In the genomic region with DNA sequence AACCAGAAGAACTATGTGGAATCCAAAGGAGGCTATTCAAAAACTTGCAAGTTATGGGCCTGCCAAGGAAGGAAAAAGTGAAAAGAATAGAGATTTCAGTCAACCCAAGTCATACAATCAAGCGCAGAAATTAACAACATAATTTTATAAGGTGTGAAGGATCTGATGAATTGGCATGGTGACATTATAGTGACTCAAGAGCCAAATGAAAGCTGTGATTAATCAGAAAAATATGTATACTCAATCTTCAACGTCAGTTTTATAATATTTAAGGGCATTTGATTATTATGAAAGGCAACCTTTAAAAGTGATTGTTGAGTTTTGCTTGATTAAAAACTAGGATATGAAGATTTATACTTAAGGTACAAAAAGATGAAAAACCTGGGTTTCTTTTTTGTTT, we compare ENCODE assay signal across 16 cellular contexts. TPM values are rescaled to one million over a fixed set of nuclear protein-coding genes. Genes with fewer than 3 reads are reported as not detected.
A peak's percentile ranks its signal among the peaks of the same experiment; 100 is the strongest.
DNase-seq lines count a peak whose midpoint lies in the region; ATAC-seq and TF ChIP-seq lines count a peak whose summit lies in the region.
"Had no signal": no experiment of that assay in that cellular context is flagged by ENCODE, and none has a peak within 500 bp of the region (broad histone marks: within the 10 kb centered on the region; RNA-seq: fewer than 3 reads in every experiment).

No MANE protein-coding gene starts in this region.

- intact Hi-C loops in activated CD8-positive, alpha-beta T cell treated with anti-CD3 and anti-CD28 coated beads for 36 hours (cut with micrococcal nuclease): no loop called here

- peak overlapping the region; percentile 49 for H3K4me3 Mint-ChIP-seq in stimulated activated naive CD8-positive, alpha-beta T cell treated with anti-CD3 and anti-CD28 coated beads, Interleukin-15, Interleukin-2, amounts not matched to agents 100 ng/mL and 50 ng/mL, for 24 hours
- no peak overlapping the region for H3K4me3 Mint-ChIP-seq in activated CD8-positive, alpha-beta T cell treated with anti-CD3 and anti-CD28 coated beads for 36 hours
- H3K4me3 Mint-ChIP-seq: stimulated activated naive B cell treated with anti-CD40 and anti-IgM and Interleukin-4, amounts not matched to agents 10 μg/mL and 1 μg/mL and 100 μg/mL, for 72 hours had no signal

- no peak for TF ChIP-seq CTCF in activated CD8-positive, alpha-beta T cell treated with anti-CD3 and anti-CD28 coated beads for 36 hours (IDR thresholded peaks at IDR 0.05)
- TF ChIP-seq CTCF in gastroesophageal sphincter (IDR thresholded peaks at IDR 0.05) (no peak), GM10266 (IDR thresholded peaks at IDR 0.05; ENCODE audit: control insufficient read depth, insufficient read depth, low read depth, missing control alignments) (no peak)

- no peaks in the 10 kb centered on the region for H3K27me3 Mint-ChIP-seq in stimulated activated naive CD8-positive, alpha-beta T cell treated with anti-CD3 and anti-CD28 coated beads, Interleukin-15, Interleukin-2, amounts not matched to agents 100 ng/mL and 50 ng/mL, for 24 hours
- H3K27me3 Mint-ChIP-seq in activated CD8-positive, alpha-beta T cell treated with anti-CD3 and anti-CD28 coated beads for 36 hours: no peaks in the 10 kb centered on the region

- no peaks in the 10 kb centered on the region for H3K9me3 Mint-ChIP-seq in stimulated activated naive CD8-positive, alpha-beta T cell treated with anti-CD3 and anti-CD28 coated beads, Interleukin-15, Interleukin-2, amounts not matched to agents 100 ng/mL and 50 ng/mL, for 24 hours
- no peaks in the 10 kb centered on the region for H3K9me3 Mint-ChIP-seq in activated CD8-positive, alpha-beta T cell treated with anti-CD3 and anti-CD28 coated beads for 36 hours
- H3K9me3 Mint-ChIP-seq: stimulated activated naive B cell treated with anti-CD40 and anti-IgM and Interleukin-4, amounts not matched to agents 10 μg/mL and 1 μg/mL and 100 μg/mL, for 72 hours had no signal

- CTCF ChIA-PET in activated CD8-positive, alpha-beta T cell treated with anti-CD3 and anti-CD28 coated beads for 36 hours (lab: Charles Lee): interaction anchor here (1.0 to 3.7 kb wide), 6 partner anchors 12 to 56 kb away, joined by 3 to 24 read pairs (median 7); no protein-coding TSS in a partner anchor

- H3K36me3 Mint-ChIP-seq in stimulated activated naive CD8-positive, alpha-beta T cell treated with anti-CD3 and anti-CD28 coated beads, Interleukin-15, Interleukin-2, amounts not matched to agents 100 ng/mL and 50 ng/mL, for 24 hours (ENCODE audit: low read depth): no peaks in the 10 kb centered on the region
- H3K36me3 Mint-ChIP-seq in activated CD8-positive, alpha-beta T cell treated with anti-CD3 and anti-CD28 coated beads for 36 hours (ENCODE audit: low read depth): no peaks in the 10 kb centered on the region
- H3K36me3 Mint-ChIP-seq: stimulated activated naive B cell treated with anti-CD40 and anti-IgM and Interleukin-4, amounts not matched to agents 10 μg/mL and 1 μg/mL and 100 μg/mL, for 72 hours had no signal

- peak overlapping the region in 3 of 4 donors; percentile 75 to 87 (median 77) for H3K27ac ChIP-seq in gastroesophageal sphincter
- H3K27ac ChIP-seq: KMS-11, parathyroid adenoma had no signal

- TF ChIP-seq POLR2A in gastroesophageal sphincter (IDR thresholded peaks at IDR 0.05): no peak

- POLR2A ChIA-PET in activated CD8-positive, alpha-beta T cell treated with anti-CD3 and anti-CD28 coated beads for 36 hours (lab: Charles Lee): interaction anchor here (1.0 kb wide), 1 partner anchor 98 kb away, joined by 3 read pairs; no protein-coding TSS in a partner anchor

- peaks cover 46% of the 10 kb centered on the region for H3K4me1 Mint-ChIP-seq in stimulated activated naive CD8-positive, alpha-beta T cell treated with anti-CD3 and anti-CD28 coated beads, Interleukin-15, Interleukin-2, amounts not matched to agents 100 ng/mL and 50 ng/mL, for 24 hours (ENCODE audit: low read depth)
- H3K4me1 Mint-ChIP-seq in activated CD8-positive, alpha-beta T cell treated with anti-CD3 and anti-CD28 coated beads for 36 hours (ENCODE audit: low read depth): peaks cover 34% of the 10 kb centered on the region

- no peak overlapping the region for H3K4me3 ChIP-seq in gastroesophageal sphincter
- H3K4me3 ChIP-seq: lung had no signal

- 51 to 57% methylated on average over 2 of the region's 2 CpGs for WGBS in gastroesophageal sphincter (ENCODE audit: low coverage in 1 of 2), 2 donors

- H3K9me3 ChIP-seq in gastroesophageal sphincter: no peaks in the 10 kb centered on the region

- no peaks in the 10 kb centered on the region for H3K36me3 ChIP-seq in gastroesophageal sphincter

- TF ChIP-seq EP300 in gastroesophageal sphincter (IDR thresholded peaks at IDR 0.05): no peak

- H3K4me1 ChIP-seq in gastroesophageal sphincter: peaks cover 3 to 48% (median 25%) of the 10 kb centered on the region in 3 donors
- H3K4me1 ChIP-seq: parathyroid adenoma had no signal

- H3K27ac Mint-ChIP-seq in stimulated activated naive CD8-positive, alpha-beta T cell treated with anti-CD3 and anti-CD28 coated beads, Interleukin-15, Interleukin-2, amounts not matched to agents 100 ng/mL and 50 ng/mL, for 24 hours: peak overlapping the region; percentile 97
- H3K27ac Mint-ChIP-seq in activated CD8-positive, alpha-beta T cell treated with anti-CD3 and anti-CD28 coated beads for 36 hours: peak overlapping the region; percentile 73
- H3K27ac Mint-ChIP-seq: stimulated activated naive B cell treated with anti-CD40 and anti-IgM and Interleukin-4, amounts not matched to agents 10 μg/mL and 1 μg/mL and 100 μg/mL, for 72 hours had no signal

- no peak for ATAC-seq in stimulated activated naive CD8-positive, alpha-beta T cell treated with anti-CD3 and anti-CD28 coated beads, Interleukin-15, Interleukin-2, amounts not matched to agents 100 U/mL and 50 U/mL, for 24 hours
- ATAC-seq in activated CD8-positive, alpha-beta T cell treated with anti-CD3 and anti-CD28 coated beads for 36 hours: no peak
- ATAC-seq in gastroesophageal sphincter: no peak
- no peak for ATAC-seq in HG02870 (IDR thresholded peaks at IDR 0.05; ENCODE audit: unreplicated experiment)

- no peaks in the 10 kb centered on the region for H3K27me3 ChIP-seq in gastroesophageal sphincter

- DNase-seq in stimulated activated naive CD8-positive, alpha-beta T cell treated with anti-CD3 and anti-CD28 coated beads, Interleukin-15, Interleukin-2, amounts not matched to agents 100 U/mL and 50 U/mL, for 24 hours: no peak
- DNase-seq in activated CD8-positive, alpha-beta T cell treated with anti-CD3 and anti-CD28 coated beads for 36 hours: no peak
- no peak for DNase-seq in GM10266 (ENCODE audit: extremely low spot score)
- no peak for DNase-seq in stimulated activated CD8-positive, alpha-beta memory T cell treated with anti-CD3 and anti-CD28 coated beads, Interleukin-4, amount 100 ng/mL, for 48 hours
- no peak for DNase-seq in NCI-H2081 treated with DMSO at 0.1 percent for 48 hours (lab: John Stamatoyannopoulos, UW)
- DNase-seq: activated CD8-positive, alpha-beta memory T cell treated with anti-CD3 and anti-CD28 coated beads, Interleukin-2, amount 50 U/mL, for 4 hours; aorta; GDM1; NCI-H2029 treated with DMSO at 0.1 percent for 48 hours; stimulated activated naive B cell treated with anti-CD40 and anti-IgM and Interleukin-4, amounts not matched to agents 10 μg/mL and 1 μg/mL and 100 μg/mL, for 72 hours had no signal

RNA-seq across cellular contexts. Expression of a gene that starts 37.8 kb away (rescaled TPM):
- 10 to 100 TPM; 19.9 to 22.0 TPM for total RNA-seq in activated CD8-positive, alpha-beta T cell treated with anti-CD3 and anti-CD28 coated beads for 36 hours
- 10 to 100 TPM; 14.7 to 17.5 (median 16.1) TPM for total RNA-seq in gastroesophageal sphincter

RNA-seq across cellular contexts. Expression of a gene that starts 46.5 kb away (rescaled TPM):
- total RNA-seq in activated CD8-positive, alpha-beta T cell treated with anti-CD3 and anti-CD28 coated beads for 36 hours: 100 to 1,000 TPM; 208 to 220 TPM
- 100 to 1,000 TPM in 2 of 4 donors, 10 to 100 TPM in 2; 57.6 to 155 (median 106) TPM for total RNA-seq in gastroesophageal sphincter
